In genomic region chr17:34420254-34420766, GRCh38 we compare ENCODE assay signal across 8 cellular contexts. TPM values are rescaled to one million over a fixed set of nuclear protein-coding genes. Genes with fewer than 3 reads are reported as not detected.
A peak's percentile ranks its signal among the peaks of the same experiment; 100 is the strongest.
DNase-seq lines count a peak whose midpoint lies in the region; ATAC-seq, FAIRE-seq and TF ChIP-seq lines count a peak whose summit lies in the region.

No MANE protein-coding gene starts in this region.

- no peak overlapping the region for H3K4me3 ChIP-seq in effector memory CD4-positive, alpha-beta T cell (ENCODE audit: insufficient read depth, low read depth, low read length, poor library complexity, severe bottlenecking)
- no peak overlapping the region for H3K4me3 ChIP-seq in mucosa of descending colon

- no peaks in the 10 kb centered on the region for H3K4me1 ChIP-seq in effector memory CD4-positive, alpha-beta T cell (ENCODE audit: control insufficient read depth, insufficient read depth, low read length, poor library complexity, severe bottlenecking)
- H3K4me1 ChIP-seq in mucosa of descending colon (ENCODE audit: low read depth), result no peaks in the 10 kb centered on the region

- peak; percentile 37 for ATAC-seq in activated CD8-positive, alpha-beta T cell treated with anti-CD3 and anti-CD28 coated beads for 36 hours
- ATAC-seq in mucosa of descending colon (peak; percentile 76), GM18505 (IDR thresholded peaks at IDR 0.05; ENCODE audit: unreplicated experiment) (no peak)

- H3K27me3 Mint-ChIP-seq in activated CD8-positive, alpha-beta T cell treated with anti-CD3 and anti-CD28 coated beads for 36 hours, result peaks cover 30% of the 10 kb centered on the region

- H3K27me3 ChIP-seq in effector memory CD4-positive, alpha-beta T cell (replicated peaks; ENCODE audit: control insufficient read depth, insufficient read depth, low read length, poor library complexity, severe bottlenecking), result peaks cover 6% of the 10 kb centered on the region

- TF ChIP-seq CTCF in activated CD8-positive, alpha-beta T cell treated with anti-CD3 and anti-CD28 coated beads for 36 hours (IDR thresholded peaks at IDR 0.05), result peak; percentile 95
- TF ChIP-seq CTCF in mucosa of descending colon (IDR thresholded peaks at IDR 0.05), result peak; percentile 89

- H3K27ac Mint-ChIP-seq in activated CD8-positive, alpha-beta T cell treated with anti-CD3 and anti-CD28 coated beads for 36 hours, result no peak overlapping the region

- H3K9me3 Mint-ChIP-seq in activated CD8-positive, alpha-beta T cell treated with anti-CD3 and anti-CD28 coated beads for 36 hours, result no peaks in the 10 kb centered on the region

- CTCF ChIA-PET in activated CD8-positive, alpha-beta T cell treated with anti-CD3 and anti-CD28 coated beads for 36 hours (lab: Charles Lee), result interaction anchor here (0.6 to 2.5 kb wide), 29 partner anchors 9 to 700 kb away, joined by 3 to 21 read pairs (median 4); partner anchors contain the start of gene LIG3

- no peaks in the 10 kb centered on the region for H3K9me3 ChIP-seq in effector memory CD4-positive, alpha-beta T cell (ENCODE audit: control insufficient read depth, low read length)
- H3K9me3 ChIP-seq in mucosa of descending colon, result no peaks in the 10 kb centered on the region

- H3K27ac ChIP-seq in effector memory CD4-positive, alpha-beta T cell (ENCODE audit: insufficient read depth, low read length, poor library complexity, severe bottlenecking), result no peak overlapping the region

- peaks cover 2% of the 10 kb centered on the region for H3K4me1 Mint-ChIP-seq in activated CD8-positive, alpha-beta T cell treated with anti-CD3 and anti-CD28 coated beads for 36 hours (ENCODE audit: low read depth)

- TF ChIP-seq POLR2A in H54 (IDR thresholded peaks at IDR 0.05; ENCODE audit: low read depth, low read length) (no peak), GM18505 (IDR thresholded peaks at IDR 0.05; ENCODE audit: borderline replicate concordance, extremely low read depth, insufficient read depth, insufficient read length) (no peak)

- no peaks in the 10 kb centered on the region for H3K36me3 Mint-ChIP-seq in activated CD8-positive, alpha-beta T cell treated with anti-CD3 and anti-CD28 coated beads for 36 hours (ENCODE audit: low read depth)

- no peaks in the 10 kb centered on the region for H3K36me3 ChIP-seq in effector memory CD4-positive, alpha-beta T cell (ENCODE audit: control insufficient read depth, insufficient read depth, low read length)
- no peaks in the 10 kb centered on the region for H3K36me3 ChIP-seq in mucosa of descending colon (ENCODE audit: low read depth)

- FAIRE-seq in H54 (lab: Jason Lieb, UNC), result no peak

- intact Hi-C loops in activated CD8-positive, alpha-beta T cell treated with anti-CD3 and anti-CD28 coated beads for 36 hours (cut with micrococcal nuclease), result loop anchor here (5.0 kb wide), 1 partner anchor 97 kb away; no protein-coding TSS in a partner anchor
- intact Hi-C loops in mucosa of descending colon (cut with DNase I, micrococcal nuclease), result loop anchor here (10.0 kb wide), 1 partner anchor 214 kb away; no protein-coding TSS in a partner anchor

- DNase-seq in AG08396 (ENCODE audit: low spot score) (peak; percentile 76), H54 (ENCODE audit: insufficient read length, low spot score) (peak; percentile 61), NCI-H748 (lab: John Stamatoyannopoulos, UW; ENCODE audit: unreplicated experiment) (peak; percentile 52), mucosa of descending colon (peak in 2 of 3 donors; percentile 48 to 81)
- peak; percentile 76 for DNase-seq in activated CD8-positive, alpha-beta T cell treated with anti-CD3 and anti-CD28 coated beads for 36 hours
- DNase-seq in effector memory CD4-positive, alpha-beta T cell, result peak; percentile 11 to 44 (median 17)
- peak; percentile 39 for DNase-seq in stimulated activated CD8-positive, alpha-beta memory T cell treated with anti-CD3 and anti-CD28 coated beads, Interleukin-4, amount 100 ng/mL, for 24 hours (ENCODE audit: low read depth)

- POLR2A ChIA-PET in activated CD8-positive, alpha-beta T cell treated with anti-CD3 and anti-CD28 coated beads for 36 hours (lab: Charles Lee), result interaction anchor here (0.6 kb wide), 1 partner anchor 13 kb away, joined by 4 read pairs; no protein-coding TSS in a partner anchor

- H3K4me3 Mint-ChIP-seq in activated CD8-positive, alpha-beta T cell treated with anti-CD3 and anti-CD28 coated beads for 36 hours, result no peak overlapping the region

RNA-seq across cellular contexts. Expression of gene CCL1, which starts 57.3 kb away (rescaled TPM):
- total RNA-seq in activated CD8-positive, alpha-beta T cell treated with anti-CD3 and anti-CD28 coated beads for 36 hours, result not detected
- not detected for total RNA-seq in mucosa of descending colon

Comparison
In these comparisons a context has a peak if more than half of its experiments do, and no peak if none do; other contexts are left out.
1. DNase-seq: peak in every context shown above with its lines; median percentile 76 in AG08396; 76 in activated CD8-positive, alpha-beta T cell treated with anti-CD3 and anti-CD28 coated beads for 36 hours; 64 in mucosa of descending colon; 61 in H54; 52 in NCI-H748; 39 in stimulated activated CD8-positive, alpha-beta memory T cell treated with anti-CD3 and anti-CD28 coated beads, Interleukin-4, amount 100 ng/mL, for 24 hours; 17 in effector memory CD4-positive, alpha-beta T cell.